Comparison of ENCODE assay signal across 11 cellular contexts in genomic region chr12:88156075-88156654, GRCh38. TPM values are rescaled to one million over a fixed set of nuclear protein-coding genes. Genes with fewer than 3 reads are reported as not detected.
DNase-seq lines count a peak whose midpoint lies in the region; ATAC-seq and TF ChIP-seq lines count a peak whose summit lies in the region.
"Had no signal": no experiment of that assay in that cellular context is flagged by ENCODE, and none has a peak within 500 bp of the region (broad histone marks: within the 10 kb centered on the region; RNA-seq: fewer than 3 reads in every experiment).

No MANE protein-coding gene starts in this region.

- no peak overlapping the region for H3K4me2 ChIP-seq in IMR-90 (ENCODE audit: low read depth, low read length)
- H3K4me2 ChIP-seq: A549 had no signal

- H3K4me1 ChIP-seq in IMR-90 (ENCODE audit: control insufficient read depth, insufficient read depth, low read length) (no peaks in the 10 kb centered on the region), mucosa of descending colon (ENCODE audit: low read depth) (no peaks in the 10 kb centered on the region), tibial artery (no peaks in the 10 kb centered on the region)
- H3K4me1 ChIP-seq: A549, BE2C had no signal

- peak overlapping the region; percentile 18; the same call in 1 of the 2 replicates for H3K18ac ChIP-seq in IMR-90 (ENCODE audit: low read depth, low read length)

- no peak overlapping the region for H3K23ac ChIP-seq in IMR-90 (ENCODE audit: low read depth, low read length)

- no peak for TF ChIP-seq POLR2A in IMR-90 (IDR thresholded peaks at IDR 0.05; ENCODE audit: low read depth, low read length)

- H3K9ac ChIP-seq in IMR-90 (ENCODE audit: low read depth, low read length), result no peak overlapping the region

- H3K9me3 ChIP-seq in IMR-90 (ENCODE audit: control insufficient read depth, insufficient read depth, low read length), result no peaks in the 10 kb centered on the region
- H3K9me3 ChIP-seq in mucosa of descending colon, result no peaks in the 10 kb centered on the region
- H3K9me3 ChIP-seq in tibial artery, result no peaks in the 10 kb centered on the region
- H3K9me3 ChIP-seq: A549, BE2C had no signal

- BruUV-seq in IMR-90 (replicated peaks; lab: Mats Ljungman, UMichigan), result no TSS peak

- peak overlapping the region; percentile 46 for H3K27ac Mint-ChIP-seq in WTC11

- no peak overlapping the region for H3K56ac ChIP-seq in IMR-90 (ENCODE audit: extremely low read depth, insufficient read depth, low read length)

- H4K8ac ChIP-seq in IMR-90 (ENCODE audit: low read depth in 2 of 2, low read length in 2 of 2), result peak overlapping the region in 1 of 2 experiments; percentile 3; a peak in 1 of 4 replicates

- peak overlapping the region; percentile 53; the same call in 1 of the 2 replicates for H2AK5ac ChIP-seq in IMR-90 (ENCODE audit: low read depth, low read length)

- in situ Hi-C loops in IMR-90 (cut with MboI; ENCODE audit: low sequenced_read_pairs), result no loop called here

- H3K27ac ChIP-seq in IMR-90 (ENCODE audit: insufficient read depth, low read length), result no peak overlapping the region
- H3K27ac ChIP-seq in tibial artery, result no peak overlapping the region
- H3K27ac ChIP-seq: C4-2B had no signal

- TF ChIP-seq CTCF in IMR-90 (conservative IDR thresholded peaks at IDR 0.05; ENCODE audit: low read depth, low read length), result no peak
- TF ChIP-seq CTCF in WTC11 (IDR thresholded peaks at IDR 0.05), result no peak
- no peak for TF ChIP-seq CTCF in mucosa of descending colon (IDR thresholded peaks at IDR 0.05)
- TF ChIP-seq CTCF in tibial artery (IDR thresholded peaks at IDR 0.05), result no peak

- no peak overlapping the region for H2AFZ ChIP-seq in IMR-90 (replicated peaks; ENCODE audit: low read length, poor library complexity)

- no peaks in the 10 kb centered on the region for H3K9me3 Mint-ChIP-seq in WTC11
- H3K9me3 Mint-ChIP-seq: CD4-positive, alpha-beta memory T cell had no signal

- dilution Hi-C loops in IMR-90 (cut with HindIII; ENCODE audit: low sequenced_read_pairs, unreplicated experiment), result no loop called here

- no peak for ATAC-seq in IMR-90 (ENCODE audit: low read depth)
- peak; percentile 61 for ATAC-seq in WTC11
- ATAC-seq in mucosa of descending colon, result peak; percentile 79
- no peak for ATAC-seq in GM19351 (IDR thresholded peaks at IDR 0.05; ENCODE audit: unreplicated experiment)
- ATAC-seq: A549 had no signal

- POLR2A ChIA-PET in IMR-90 (lab: Charles Lee; ENCODE audit: unreplicated experiment), result no interaction called here
- POLR2A ChIA-PET in WTC11 (lab: Charles Lee), result no interaction called here

- H3K4me3 Mint-ChIP-seq in WTC11, result no peak overlapping the region
- H3K4me3 Mint-ChIP-seq: CD4-positive, alpha-beta memory T cell had no signal

- H4K20me1 ChIP-seq in IMR-90 (ENCODE audit: insufficient read depth, low read length), result no peaks in the 10 kb centered on the region

- CTCF ChIA-PET in IMR-90 (lab: Yijun Ruan, JAX) (interaction anchor here (1.2 kb wide), 1 partner anchor 377 kb away, joined by 3 read pairs; no protein-coding TSS in a partner anchor), WTC11 (lab: Charles Lee) (interaction anchor here (0.7 kb wide), 1 partner anchor 103 kb away, joined by 3 read pairs; no protein-coding TSS in a partner anchor)

- peak overlapping the region; percentile 52; the same call in 1 of the 2 replicates for H3K14ac ChIP-seq in IMR-90 (replicated peaks; ENCODE audit: low read depth, low read length)

- TF ChIP-seq RAD21 in IMR-90 (IDR thresholded peaks at IDR 0.05; ENCODE audit: low read length), result no peak

- peaks cover 2% of the 10 kb centered on the region; the same call in 1 of the 2 replicates for H3K9me1 ChIP-seq in IMR-90 (ENCODE audit: insufficient read depth, low read length)

- H3K4me3 ChIP-seq in IMR-90 (ENCODE audit: insufficient read depth, low read depth, low read length), result no peak overlapping the region
- no peak overlapping the region for H3K4me3 ChIP-seq in mucosa of descending colon
- H3K4me3 ChIP-seq in tibial artery, result no peak overlapping the region
- H3K4me3 ChIP-seq: A549 had no signal

- H4K91ac ChIP-seq in IMR-90 (ENCODE audit: insufficient read depth, low read depth, low read length), result no peak overlapping the region

- H3K4me1 Mint-ChIP-seq in WTC11, result peaks cover 41% of the 10 kb centered on the region

- H4K5ac ChIP-seq in IMR-90 (ENCODE audit: low read depth, low read length), result no peak overlapping the region

- H3K27me3 ChIP-seq in IMR-90 (ENCODE audit: control insufficient read depth, insufficient read depth, low read length) (no peaks in the 10 kb centered on the region), tibial artery (no peaks in the 10 kb centered on the region)
- H3K27me3 ChIP-seq: BE2C had no signal

- peak overlapping the region; percentile 46; the same call in 1 of the 2 replicates for H2BK120ac ChIP-seq in IMR-90 (ENCODE audit: low read depth, low read length)

- H3K36me3 ChIP-seq in IMR-90 (ENCODE audit: control insufficient read depth, insufficient read depth, low read length) (peaks cover 3% of the 10 kb centered on the region; the same call in 1 of the 2 replicates), mucosa of descending colon (ENCODE audit: low read depth) (no peaks in the 10 kb centered on the region), tibial artery (peaks cover 12 to 19% (median 18%) of the 10 kb centered on the region in 3 donors)
- H3K36me3 ChIP-seq: BE2C had no signal

- peak overlapping the region; percentile 62 for H2BK20ac ChIP-seq in IMR-90 (ENCODE audit: low read depth, low read length)

- 0 out of 3 replicates have a peak overlapping the region, but pooled peaks have one; percentile 48 for H2BK15ac ChIP-seq in IMR-90 (ENCODE audit: low read depth, low read length)

- intact Hi-C loops in IMR-90 (cut with micrococcal nuclease), result no loop called here
- intact Hi-C loops in mucosa of descending colon (cut with DNase I, micrococcal nuclease), result no loop called here
- intact Hi-C loops in tibial artery (cut with DNase I; ENCODE audit: low total_unique reads), result no loop called here

- no peak for DNase-seq in IMR-90
- DNase-seq in WTC11 (ENCODE audit: low spot score), result no peak
- peak in 1 of 3 donors; percentile 25 for DNase-seq in mucosa of descending colon
- DNase-seq in activated CD4-positive, alpha-beta T cell treated with anti-CD3 and anti-CD28 coated beads, Interleukin-2, amount 50 U/mL, for 4 hours, result no peak
- no peak for DNase-seq in tibial artery
- DNase-seq: BE2C; CD4-positive, alpha-beta memory T cell; DMS79 had no signal

- no CpG with 5 or more reads among the region's 1 CpG for WGBS in IMR-90 (ENCODE audit: extremely low coverage in 2 of 2, insufficient read length in 1 of 2), 2 experiments

- H3K79me1 ChIP-seq in IMR-90 (ENCODE audit: low read depth in 1 of 2, low read length in 2 of 2), result peaks cover 15 to 16% of the 10 kb centered on the region in 2 experiments

- H2AK9ac ChIP-seq in IMR-90 (replicated peaks; ENCODE audit: low read depth, low read length, poor library complexity), result no peak overlapping the region

- no peaks in the 10 kb centered on the region for H3K27me3 Mint-ChIP-seq in WTC11 (ENCODE audit: low read depth)
- H3K27me3 Mint-ChIP-seq: CD4-positive, alpha-beta memory T cell had no signal

- H3K36me3 Mint-ChIP-seq in WTC11, result no peaks in the 10 kb centered on the region

- no peak overlapping the region for H2BK5ac ChIP-seq in IMR-90 (ENCODE audit: low read depth, low read length, poor library complexity, severe bottlenecking)

- H3K4ac ChIP-seq in IMR-90 (ENCODE audit: low read depth, low read length), result peak overlapping the region; percentile 66; the same call in 1 of the 2 replicates

TF ChIP-seq in IMR-90, 13 proteins besides CTCF, POLR2A, EP300 and RAD21 (continues in another document):
- TF ChIP-seq MAZ (IDR thresholded peaks at IDR 0.05; ENCODE audit: borderline replicate concordance, low read depth, low read length) (no peak), USF2 (IDR thresholded peaks at IDR 0.05; ENCODE audit: low read depth, low read length) (no peak), CEBPB (IDR thresholded peaks at IDR 0.05; ENCODE audit: low read depth, low read length) (no peak), SMC3 (IDR thresholded peaks at IDR 0.05; ENCODE audit: low read depth, low read length) (no peak), FOS (IDR thresholded peaks at IDR 0.05; ENCODE audit: low read depth, low read length) (no peak)

TF ChIP-seq in WTC11, 78 proteins besides CTCF, POLR2A, EP300 and RAD21:
- TF ChIP-seq ZMAT4 (CRISPR knock-in tag; IDR thresholded peaks at IDR 0.05), result no peak
- TF ChIP-seq NFATC4 (CRISPR knock-in tag; IDR thresholded peaks at IDR 0.05), result no peak
- TF ChIP-seq OVOL2 (CRISPR knock-in tag; IDR thresholded peaks at IDR 0.05; ENCODE audit: borderline replicate concordance), result no peak
- TF ChIP-seq ZNF263 (CRISPR knock-in tag; IDR thresholded peaks at IDR 0.05; ENCODE audit: low read depth), result no peak
- no peak for TF ChIP-seq GABPB1 (CRISPR knock-in tag; IDR thresholded peaks at IDR 0.05)
- TF ChIP-seq NFYB (CRISPR knock-in tag; conservative IDR thresholded peaks at IDR 0.05; ENCODE audit: low read depth), result no peak

RNA-seq across cellular contexts. Expression of gene TMTC3, which starts 14.1 kb away (rescaled TPM):
- total RNA-seq in IMR-90 (2012; rRNA removed) (44.3 and 70.8 TPM in 2 replicates), WTC11 (2021) (36.9 to 39.8 TPM (median 38.8 TPM) in 3 replicates), mucosa of descending colon (10 to 100 TPM; 11.3 to 21.4 (median 15.8) TPM)
- polyA plus RNA-seq in IMR-90 (2012; rRNA removed), result 2.8 and 3.7 TPM in 2 replicates
- 2.4 and 2.9 TPM in 2 replicates for polyA plus RNA-seq in IMR-90 (2012; cell fraction: cytosol; rRNA removed)
- polyA plus RNA-seq in IMR-90 (2012; cell fraction: nucleus; rRNA removed; ENCODE audit: low replicate concordance), result 0.65 and 2.4 TPM in 2 replicates

RNA-seq across cellular contexts. Expression of gene CEP290, which starts 14.3 kb away (rescaled TPM):
- total RNA-seq in IMR-90 (2012; rRNA removed) (7.9 and 17.5 TPM in 2 replicates), WTC11 (2021) (9.6 to 12.3 TPM (median 10.7 TPM) in 3 replicates), mucosa of descending colon (10 to 100 TPM in 2 of 3 donors, 1 to 10 TPM in 1; 6.8 to 13.0 (median 12.1) TPM)
- 4.3 and 4.4 TPM in 2 replicates for polyA plus RNA-seq in IMR-90 (2012; rRNA removed)
- 0.98 and 1.9 TPM in 2 replicates for polyA plus RNA-seq in IMR-90 (2012; cell fraction: cytosol; rRNA removed)
- 1.9 and 6.9 TPM in 2 replicates for polyA plus RNA-seq in IMR-90 (2012; cell fraction: nucleus; rRNA removed; ENCODE audit: low replicate concordance)

Comparison
In these comparisons a context has a peak if more than half of its experiments do, and no peak if none do; other contexts are left out.
1. ATAC-seq: peak in WTC11 (single experiment) and mucosa of descending colon (single experiment); none in IMR-90 (single experiment) and GM19351 (single experiment).